20 cellular contexts compared by ENCODE assay signal in the genomic region with DNA sequence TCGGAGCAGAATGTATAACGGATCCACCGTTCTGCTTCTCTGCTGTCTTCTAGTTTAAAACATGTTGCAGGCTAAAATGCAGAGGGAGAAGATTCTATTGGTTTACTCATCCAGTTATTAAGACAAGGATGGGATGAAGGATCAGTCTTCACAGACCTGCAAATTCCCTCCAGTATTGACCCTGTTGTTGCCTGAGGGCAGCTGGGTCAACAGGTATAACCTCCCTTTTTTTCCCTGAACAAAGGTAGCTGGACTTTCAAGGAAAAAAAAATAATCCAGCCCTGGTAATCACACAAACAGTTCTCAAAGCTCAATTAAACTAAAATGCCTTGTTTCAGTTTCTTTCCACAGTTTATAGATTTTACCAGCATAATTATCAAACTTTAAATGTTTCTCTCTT.
DNase-seq lines count a peak whose midpoint lies in the region; ATAC-seq, FAIRE-seq and TF ChIP-seq lines count a peak whose summit lies in the region.
"Had no signal": no experiment of that assay in that cellular context is flagged by ENCODE, and none has a peak within 500 bp of the region (broad histone marks: within the 10 kb centered on the region; RNA-seq: fewer than 3 reads in every experiment).

No MANE protein-coding gene starts in this region.

- CTCF ChIA-PET in CD4-positive, alpha-beta memory T cell (lab: Charles Lee; ENCODE audit: partially characterized antibody) = interaction anchor here (1.4 kb wide), 1 partner anchor 20 kb away, joined by 6 read pairs; no protein-coding TSS in a partner anchor
- CTCF ChIA-PET in GM12878 (lab: Yijun Ruan, JAX) = interaction anchor here (0.6 to 3.6 kb wide), 13 partner anchors 9 to 479 kb away, joined by 3 to 23 read pairs (median 4); no protein-coding TSS in a partner anchor

- H3K36me3 Mint-ChIP-seq in CD4-positive, alpha-beta memory T cell = peaks cover 4 to 11% of the 10 kb centered on the region in 2 donors
- peaks cover 0 to 5% (median 0%) of the 10 kb centered on the region in 3 donors for H3K36me3 Mint-ChIP-seq in naive thymus-derived CD8-positive, alpha-beta T cell

- intact Hi-C loops in CD4-positive, alpha-beta memory T cell (cut with micrococcal nuclease) = no loop called here
- intact Hi-C loops in GM12878 (cut with micrococcal nuclease; ENCODE audit: unreplicated experiment) = loop anchor here (2.0 kb wide), 5 partner anchors 25 to 91 kb away; no protein-coding TSS in a partner anchor
- intact Hi-C loops in pancreas (cut with DNase I) = no loop called here

- H3K4me1 Mint-ChIP-seq in CD4-positive, alpha-beta memory T cell = peaks cover 14 to 38% (median 19%) of the 10 kb centered on the region in 4 donors
- peaks cover 7 to 58% (median 13%) of the 10 kb centered on the region in 4 donors for H3K4me1 Mint-ChIP-seq in naive thymus-derived CD8-positive, alpha-beta T cell

- FAIRE-seq in GM12878 (lab: Jason Lieb, UNC) = no peak
- FAIRE-seq in pancreas (lab: Jason Lieb, UNC) = no peak
- FAIRE-seq: D721Med, G401.6 had no signal

- TF ChIP-seq CTCF in GM12878 (IDR thresholded peaks at IDR 0.05 in 2 of 3, conservative IDR thresholded peaks at IDR 0.05 in 1 of 3; ENCODE audit: control insufficient read depth in 2 of 3, extremely low read depth in 1 of 3, insufficient read depth in 1 of 3, low read depth in 3 of 3, low read length in 3 of 3) = no peak
- no peak for TF ChIP-seq CTCF in pancreas (IDR thresholded peaks at IDR 0.05)
- no peak for TF ChIP-seq CTCF in osteoblast (IDR thresholded peaks at IDR 0.05; ENCODE audit: extremely low read depth, low read depth, low read length)

- TSS peak; percentile 78 for BruUV-seq in GM12878 (replicated peaks; lab: Mats Ljungman, UMichigan)

- H3K4me2 ChIP-seq in GM12878 (ENCODE audit: control insufficient read depth, insufficient read depth) = peak overlapping the region; percentile 38
- H3K4me2 ChIP-seq in osteoblast (ENCODE audit: insufficient read depth, low read length) = no peak overlapping the region

- H4K20me1 ChIP-seq in GM12878 (ENCODE audit: control insufficient read depth, insufficient read depth) (no peaks in the 10 kb centered on the region), osteoblast (ENCODE audit: insufficient read depth, low read length) (no peaks in the 10 kb centered on the region)

- TF ChIP-seq RAD21 in GM12878 (IDR thresholded peaks at IDR 0.05; ENCODE audit: insufficient read depth, low read depth, low read length) = no peak

- peak overlapping the region in 4 of 7 donors; percentile 0 to 49 (median 18) for H3K27ac Mint-ChIP-seq in CD4-positive, alpha-beta memory T cell
- H3K27ac Mint-ChIP-seq in naive thymus-derived CD8-positive, alpha-beta T cell = peak overlapping the region in 1 of 10 donors; percentile 6
- H3K27ac Mint-ChIP-seq: CD4-positive, alpha-beta T cell had no signal

- POLR2A ChIA-PET in CD4-positive, alpha-beta memory T cell (lab: Charles Lee; ENCODE audit: partially characterized antibody) = no interaction called here
- POLR2A ChIA-PET in GM12878 (lab: Charles Lee) = interaction anchor here (0.7 to 4.3 kb wide), 15 partner anchors 8 to 92 kb away, joined by 3 to 25 read pairs (median 10); no protein-coding TSS in a partner anchor
- POLR2A ChIA-PET in naive thymus-derived CD8-positive, alpha-beta T cell (lab: Charles Lee) = interaction anchor here (1.0 kb wide), 1 partner anchor 37 kb away, joined by 3 read pairs; no protein-coding TSS in a partner anchor

- no peaks in the 10 kb centered on the region for H3K79me2 ChIP-seq in GM12878 (ENCODE audit: control insufficient read depth, insufficient read depth, low read length)
- H3K79me2 ChIP-seq in osteoblast (ENCODE audit: insufficient read depth, low read length) = no peaks in the 10 kb centered on the region

- H3K27me3 Mint-ChIP-seq in CD4-positive, alpha-beta memory T cell = no peaks in the 10 kb centered on the region
- no peaks in the 10 kb centered on the region for H3K27me3 Mint-ChIP-seq in naive thymus-derived CD8-positive, alpha-beta T cell
- H3K27me3 Mint-ChIP-seq: CD4-positive, alpha-beta T cell had no signal

- H3K4me3 ChIP-seq in CD4-positive, alpha-beta memory T cell (ENCODE audit: low read length in 2 of 2) = no peak overlapping the region
- H3K4me3 ChIP-seq in GM12878 (no peak overlapping the region), pancreas (no peak overlapping the region), osteoblast (ENCODE audit: insufficient read depth, low read length) (no peak overlapping the region)
- H3K4me3 ChIP-seq: Peyer's patch had no signal

- RAD21 ChIA-PET in GM12878 (lab: Charles Lee; ENCODE audit: unreplicated experiment) = interaction anchor here (1.0 to 13.1 kb wide), 22 partner anchors 8 to 507 kb away, joined by 3 to 197 read pairs (median 11); no protein-coding TSS in a partner anchor

- peaks cover 10% of the 10 kb centered on the region for H3K4me1 ChIP-seq in CD4-positive, alpha-beta memory T cell (ENCODE audit: insufficient read depth, low read length)
- H3K4me1 ChIP-seq in GM12878 (ENCODE audit: control insufficient read depth, insufficient read depth, low read length) (peaks cover 62% of the 10 kb centered on the region), pancreas (peaks cover 11 to 52% (median 36%) of the 10 kb centered on the region in 3 donors), osteoblast (ENCODE audit: insufficient read depth, low read length) (peaks cover 9% of the 10 kb centered on the region)

- in situ Hi-C loops in GM12878 (cut with MboI) = no loop called here

- no peak for DNase-seq in CD4-positive, alpha-beta memory T cell
- peak; percentile 43 for DNase-seq in NCI-H146 treated with DMSO at 0.1 percent for 48 hours (lab: John Stamatoyannopoulos, UW; ENCODE audit: unreplicated experiment)
- DNase-seq in GM12878 (ENCODE audit: low read depth, low spot score) = no peak
- peak in 2 of 6 donors; percentile 51 to 57 for DNase-seq in pancreas
- no peak for DNase-seq in Kasumi-1 (lab: John Stamatoyannopoulos, UW)
- no peak for DNase-seq in naive thymus-derived CD8-positive, alpha-beta T cell
- no peak for DNase-seq in osteoblast (ENCODE audit: insufficient read length, low spot score, missing footprints)
- DNase-seq: AML-193; CD4-positive, alpha-beta T cell; DMS79 treated with DMSO at 0.1 percent for 48 hours; HCEC 1CT; NCI-H1092; NCI-H187; NCI-H2171; NCI-H446 treated with DMSO at 0.1 percent for 48 hours; NCI-H748 treated with DMSO at 0.1 percent for 48 hours; Right ventricle myocardium superior had no signal

- H3K9me3 ChIP-seq in CD4-positive, alpha-beta memory T cell (ENCODE audit: control insufficient read depth in 1 of 2, low read length in 2 of 2) = no peaks in the 10 kb centered on the region
- no peaks in the 10 kb centered on the region for H3K9me3 ChIP-seq in GM12878 (replicated peaks; ENCODE audit: control insufficient read depth, insufficient read depth, low read length)
- no peaks in the 10 kb centered on the region for H3K9me3 ChIP-seq in pancreas
- H3K9me3 ChIP-seq in osteoblast (ENCODE audit: low read depth, low read length) = no peaks in the 10 kb centered on the region
- H3K9me3 ChIP-seq: Peyer's patch had no signal

- no peaks in the 10 kb centered on the region for H3K27me3 ChIP-seq in CD4-positive, alpha-beta memory T cell (ENCODE audit: insufficient read depth, low read length)
- H3K27me3 ChIP-seq in GM12878 (replicated peaks in 1 of 2; ENCODE audit: control insufficient read depth in 2 of 2, insufficient read depth in 2 of 2, low read length in 1 of 2) (no peaks in the 10 kb centered on the region), pancreas (no peaks in the 10 kb centered on the region), osteoblast (ENCODE audit: insufficient read depth, low read length) (no peaks in the 10 kb centered on the region)
- H3K27me3 ChIP-seq: Peyer's patch had no signal

- H3K9ac ChIP-seq in GM12878 (ENCODE audit: control insufficient read depth, insufficient read depth, low read length) = no peak overlapping the region

- TF ChIP-seq POLR2A in GM12878 (IDR thresholded peaks at IDR 0.05; ENCODE audit: low read depth, low read length) = no peak

- no peaks in the 10 kb centered on the region for H3K9me3 Mint-ChIP-seq in CD4-positive, alpha-beta memory T cell
- H3K9me3 Mint-ChIP-seq in naive thymus-derived CD8-positive, alpha-beta T cell = no peaks in the 10 kb centered on the region
- H3K9me3 Mint-ChIP-seq: CD4-positive, alpha-beta T cell had no signal

- no peak overlapping the region for H3K4me3 Mint-ChIP-seq in CD4-positive, alpha-beta memory T cell
- H3K4me3 Mint-ChIP-seq in naive thymus-derived CD8-positive, alpha-beta T cell = no peak overlapping the region
- H3K4me3 Mint-ChIP-seq: CD4-positive, alpha-beta T cell had no signal

- TF ChIP-seq EP300 in GM12878 (IDR thresholded peaks at IDR 0.05; ENCODE audit: borderline replicate concordance in 1 of 2, control insufficient read depth in 1 of 2, low read depth in 2 of 2, low read length in 2 of 2) = no peak

- H3K36me3 ChIP-seq in CD4-positive, alpha-beta memory T cell (ENCODE audit: insufficient read depth, low read length) = no peaks in the 10 kb centered on the region
- H3K36me3 ChIP-seq in GM12878 (ENCODE audit: control insufficient read depth in 2 of 2, insufficient read depth in 2 of 2, low read length in 1 of 2) = no peaks in the 10 kb centered on the region
- no peaks in the 10 kb centered on the region for H3K36me3 ChIP-seq in pancreas
- H3K36me3 ChIP-seq in osteoblast (ENCODE audit: insufficient read depth, low read length) = no peaks in the 10 kb centered on the region
- H3K36me3 ChIP-seq: Peyer's patch had no signal

- ATAC-seq in GM12878 (no peak), pancreas (peak; percentile 62 to 79 (median 66))
- ATAC-seq in naive thymus-derived CD8-positive, alpha-beta T cell = no peak

- H2AFZ ChIP-seq in GM12878 (ENCODE audit: control insufficient read depth, low read depth, low read length) (no peak overlapping the region), osteoblast (ENCODE audit: low read length) (no peak overlapping the region)

- SMC1A ChIA-PET in GM12878 (lab: Charles Lee; ENCODE audit: uncharacterized antibody, unreplicated experiment) = interaction anchor here (0.8 to 12.5 kb wide), 30 partner anchors 8 to 508 kb away, joined by 3 to 151 read pairs (median 12); no protein-coding TSS in a partner anchor

- no peak overlapping the region for H3K27ac ChIP-seq in CD4-positive, alpha-beta memory T cell (ENCODE audit: low read depth, low read length)
- H3K27ac ChIP-seq in GM12878 (ENCODE audit: control insufficient read depth, insufficient read depth) (peak overlapping the region; percentile 79), pancreas (peak overlapping the region in 3 of 4 donors; percentile 6 to 28 (median 15)), osteoblast (ENCODE audit: low read depth, low read length) (no peak overlapping the region)

- 99% methylated on average over 3 of the region's 3 CpGs for WGBS in GM12878 (ENCODE audit: insufficient coverage, insufficient replicate concordance, low lambda C conversion rate, missing lambda C conversion rate)
- 35 to 42% methylated on average over 3 of the region's 3 CpGs for WGBS in pancreas, 2 donors

TF ChIP-seq in GM12878, 131 proteins besides CTCF, POLR2A, EP300 and RAD21 (continues in another document):
- TF ChIP-seq BCL11A (IDR thresholded peaks at IDR 0.05; ENCODE audit: low read depth, low read length) (no peak), HDAC2 (IDR thresholded peaks at IDR 0.05) (no peak), JUND (IDR thresholded peaks at IDR 0.05; ENCODE audit: low read depth, low read length) (no peak), IRF4 (IDR thresholded peaks at IDR 0.05; ENCODE audit: low read depth, low read length) (no peak), SMARCA5 (IDR thresholded peaks at IDR 0.05) (no peak)

Comparison
In these comparisons a context has a peak if more than half of its experiments do, and no peak if none do; other contexts are left out.
1. H3K27ac ChIP-seq: peak in GM12878 (single experiment) and pancreas (3 of 4); none in CD4-positive, alpha-beta memory T cell (single experiment) and osteoblast (single experiment).
2. ATAC-seq: peak in pancreas (4 of 4); none in GM12878 (single experiment) and naive thymus-derived CD8-positive, alpha-beta T cell (0 of 2).